14 cellular contexts compared by ENCODE assay signal in genomic region chr3:46349484-46350261, GRCh38. TPM values are rescaled to one million over a fixed set of nuclear protein-coding genes. Genes with fewer than 3 reads are reported as not detected.
DNase-seq lines count a peak whose midpoint lies in the region; ATAC-seq and TF ChIP-seq lines count a peak whose summit lies in the region.
"Had no signal": no experiment of that assay in that cellular context is flagged by ENCODE, and none has a peak within 500 bp of the region (broad histone marks: within the 10 kb centered on the region; RNA-seq: fewer than 3 reads in every experiment).

No MANE protein-coding gene starts in this region.

- H3K27ac Mint-ChIP-seq in CD4-positive, alpha-beta memory T cell: peak overlapping the region; percentile 65 to 91 (median 88)
- peak overlapping the region; percentile 96 for H3K27ac Mint-ChIP-seq in activated CD4-positive, alpha-beta memory T cell treated with anti-CD3 and anti-CD28 coated beads, Interleukin-2, amount 10 ng/mL, durations not matched to agents 7 days and 5 days
- H3K27ac Mint-ChIP-seq: brain had no signal

- H3K4me1 Mint-ChIP-seq in CD4-positive, alpha-beta memory T cell: peaks cover 49 to 78% (median 69%) of the 10 kb centered on the region in 4 donors
- H3K4me1 Mint-ChIP-seq in activated CD4-positive, alpha-beta memory T cell treated with anti-CD3 and anti-CD28 coated beads, Interleukin-2, amount 10 ng/mL, durations not matched to agents 7 days and 5 days: peaks cover 77% of the 10 kb centered on the region
- H3K4me1 Mint-ChIP-seq: brain, neural crest cell had no signal

- H3K4me3 Mint-ChIP-seq in CD4-positive, alpha-beta memory T cell: peak overlapping the region; percentile 53 to 82 (median 71)
- peak overlapping the region; percentile 49 for H3K4me3 Mint-ChIP-seq in activated CD4-positive, alpha-beta memory T cell treated with anti-CD3 and anti-CD28 coated beads, Interleukin-2, amount 10 ng/mL, durations not matched to agents 7 days and 5 days
- H3K4me3 Mint-ChIP-seq: brain, neural crest cell had no signal

- no peaks in the 10 kb centered on the region for H4K20me1 ChIP-seq in PC-9 (ENCODE audit: insufficient read depth)

- no peaks in the 10 kb centered on the region for H3K27me3 ChIP-seq in CD4-positive, alpha-beta memory T cell (ENCODE audit: insufficient read depth, low read length)
- H3K27me3 ChIP-seq in PC-9 (ENCODE audit: insufficient read depth, low read depth) (no peaks in the 10 kb centered on the region), ascending aorta (no peaks in the 10 kb centered on the region)

- H2AFZ ChIP-seq in PC-9: no peak overlapping the region

- POLR2A ChIA-PET in CD4-positive, alpha-beta memory T cell (lab: Charles Lee; ENCODE audit: partially characterized antibody): interaction anchor here (0.8 to 9.7 kb wide), 7 partner anchors 10 to 73 kb away, joined by 3 to 109 read pairs (median 3); partner anchors contain the start of gene CCR5
- POLR2A ChIA-PET in activated CD4-positive, alpha-beta memory T cell treated with anti-CD3 and anti-CD28 coated beads, Interleukin-2, amount 10 ng/mL, durations not matched to agents 7 days and 5 days (lab: Charles Lee): interaction anchor here (0.7 to 10.8 kb wide), 15 partner anchors 9 to 135 kb away, joined by 3 to 414 read pairs (median 5); partner anchors contain the start of gene CCR5
- POLR2A ChIA-PET in PC-9 (lab: Charles Lee; ENCODE audit: unreplicated experiment): no interaction called here

- peaks cover 70% of the 10 kb centered on the region for H3K4me1 ChIP-seq in CD4-positive, alpha-beta memory T cell (ENCODE audit: insufficient read depth, low read length)
- H3K4me1 ChIP-seq in PC-9 (replicated peaks; ENCODE audit: insufficient read depth): 0 out of 2 replicates have a peak, but pooled peaks cover 14% of the 10 kb centered on the region
- H3K4me1 ChIP-seq in ascending aorta: no peaks in the 10 kb centered on the region

- CTCF ChIA-PET in CD4-positive, alpha-beta memory T cell (lab: Charles Lee; ENCODE audit: partially characterized antibody): interaction anchor here (0.8 to 9.4 kb wide), 6 partner anchors 10 to 73 kb away, joined by 3 to 91 read pairs (median 4); partner anchors contain the start of gene CCR5
- CTCF ChIA-PET in activated CD4-positive, alpha-beta memory T cell treated with anti-CD3 and anti-CD28 coated beads, Interleukin-2, amount 10 ng/mL, durations not matched to agents 7 days and 5 days (lab: Charles Lee): interaction anchor here (0.6 to 10.8 kb wide), 10 partner anchors 18 to 723 kb away, joined by 3 to 130 read pairs (median 3); partner anchors contain the start of gene CCR5
- CTCF ChIA-PET in PC-9 (lab: Charles Lee): no interaction called here

- TF ChIP-seq CTCF in PC-9 (conservative IDR thresholded peaks at IDR 0.05): no peak
- TF ChIP-seq CTCF in ascending aorta (IDR thresholded peaks at IDR 0.05): no peak

- H3F3A ChIP-seq in PC-9 (ENCODE audit: insufficient read depth, low read depth): no peaks in the 10 kb centered on the region

- no peaks in the 10 kb centered on the region for H3K9me3 ChIP-seq in CD4-positive, alpha-beta memory T cell (ENCODE audit: control insufficient read depth in 1 of 2, low read length in 2 of 2)
- H3K9me3 ChIP-seq in PC-9 (ENCODE audit: insufficient read depth, low read depth) (no peaks in the 10 kb centered on the region; the same call in 1 of the 2 replicates), ascending aorta (no peaks in the 10 kb centered on the region)

- ATAC-seq in GM19455 (IDR thresholded peaks at IDR 0.05; ENCODE audit: unreplicated experiment) (peak; percentile 83), HG03378 (IDR thresholded peaks at IDR 0.05; ENCODE audit: unreplicated experiment) (peak; percentile 67)

- no peaks in the 10 kb centered on the region for H3K36me3 ChIP-seq in CD4-positive, alpha-beta memory T cell (ENCODE audit: insufficient read depth, low read length)
- no peaks in the 10 kb centered on the region for H3K36me3 ChIP-seq in PC-9 (ENCODE audit: low read depth)
- no peaks in the 10 kb centered on the region for H3K36me3 ChIP-seq in ascending aorta

- BruUV-seq in PC-9 (replicated peaks; lab: Mats Ljungman, UMichigan): no TSS peak

- H3K9me2 ChIP-seq in PC-9 (ENCODE audit: insufficient read depth): no peaks in the 10 kb centered on the region

- H3K79me2 ChIP-seq in PC-9 (ENCODE audit: low read depth): no peaks in the 10 kb centered on the region

- H3K4me3 ChIP-seq in CD4-positive, alpha-beta memory T cell (ENCODE audit: low read length in 2 of 2): no peak overlapping the region
- no peak overlapping the region for H3K4me3 ChIP-seq in PC-9
- no peak overlapping the region for H3K4me3 ChIP-seq in ascending aorta

- H3K9me3 Mint-ChIP-seq in CD4-positive, alpha-beta memory T cell: peaks cover 0 to 15% (median under 1%) of the 10 kb centered on the region in 8 donors
- peaks cover 13% of the 10 kb centered on the region for H3K9me3 Mint-ChIP-seq in activated CD4-positive, alpha-beta memory T cell treated with anti-CD3 and anti-CD28 coated beads, Interleukin-2, amount 10 ng/mL, durations not matched to agents 7 days and 5 days
- H3K9me3 Mint-ChIP-seq: brain had no signal

- peaks cover 0 to 7% of the 10 kb centered on the region in 2 donors for H3K36me3 Mint-ChIP-seq in CD4-positive, alpha-beta memory T cell
- peaks cover 55% of the 10 kb centered on the region for H3K36me3 Mint-ChIP-seq in activated CD4-positive, alpha-beta memory T cell treated with anti-CD3 and anti-CD28 coated beads, Interleukin-2, amount 10 ng/mL, durations not matched to agents 7 days and 5 days (ENCODE audit: low read depth)
- H3K36me3 Mint-ChIP-seq: brain had no signal

- intact Hi-C loops in CD4-positive, alpha-beta memory T cell (cut with micrococcal nuclease): loop anchor here (1.0 to 2.0 kb wide), 2 partner anchors 10 to 19 kb away; no protein-coding TSS in a partner anchor
- intact Hi-C loops in PC-9 (cut with micrococcal nuclease; ENCODE audit: unreplicated experiment): no loop called here
- intact Hi-C loops in ascending aorta (cut with DNase I): no loop called here

- H3K27ac ChIP-seq in CD4-positive, alpha-beta memory T cell (ENCODE audit: low read depth, low read length): peak overlapping the region; percentile 10
- no peak overlapping the region for H3K27ac ChIP-seq in PC-9
- H3K27ac ChIP-seq in ascending aorta: no peak overlapping the region

- DNase-seq in CD4-positive, alpha-beta memory T cell: peak; percentile 37 to 57 (median 54)
- DNase-seq in activated CD4-positive, alpha-beta memory T cell treated with anti-CD3 and anti-CD28 coated beads, Interleukin-2, amount 10 ng/mL, durations not matched to agents 7 days and 5 days: no peak
- DNase-seq in PC-9: no peak
- no peak for DNase-seq in COLO668 (lab: John Stamatoyannopoulos, UW; ENCODE audit: unreplicated experiment)
- no peak for DNase-seq in ascending aorta (ENCODE audit: low spot score in 2 of 2)
- no peak for DNase-seq in Ammon's horn (ENCODE audit: low spot score)
- DNase-seq: Calu3, glutamatergic neuron, HCEC 1CT, NCI-H187 had no signal

- H3K4me2 ChIP-seq in PC-9: no peak overlapping the region

- H3K27me3 Mint-ChIP-seq in CD4-positive, alpha-beta memory T cell: no peaks in the 10 kb centered on the region
- peaks cover 15% of the 10 kb centered on the region for H3K27me3 Mint-ChIP-seq in activated CD4-positive, alpha-beta memory T cell treated with anti-CD3 and anti-CD28 coated beads, Interleukin-2, amount 10 ng/mL, durations not matched to agents 7 days and 5 days

RNA-seq across cellular contexts. Expression of gene CCR2, which starts 4.2 kb away (rescaled TPM):
- total RNA-seq in CD4-positive, alpha-beta memory T cell: 10 to 100 TPM; 16.3 to 18.4 TPM
- 10 to 100 TPM; 39.7 to 64.7 TPM for polyA plus RNA-seq in CD4-positive, alpha-beta memory T cell
- 100 to 1,000 TPM; 167 to 174 TPM for total RNA-seq in activated CD4-positive, alpha-beta memory T cell treated with anti-CD3 and anti-CD28 coated beads, Interleukin-2, amount 10 ng/mL, durations not matched to agents 7 days and 5 days
- total RNA-seq in PC-9 (2021): not detected in 2 replicates
- 0.11 TPM for total RNA-seq in ascending aorta
- total RNA-seq: Calu3, neural crest cell had no signal

RNA-seq across cellular contexts. Expression of gene CCR5, which starts 21.1 kb away (rescaled TPM):
- 1 to 10 TPM; 6.8 to 6.9 TPM for total RNA-seq in CD4-positive, alpha-beta memory T cell
- polyA plus RNA-seq in CD4-positive, alpha-beta memory T cell: 1 to 10 TPM in 1 of 2 donors, under 1 TPM in 1; 0.59 to 5.5 TPM
- total RNA-seq in activated CD4-positive, alpha-beta memory T cell treated with anti-CD3 and anti-CD28 coated beads, Interleukin-2, amount 10 ng/mL, durations not matched to agents 7 days and 5 days: 10 to 100 TPM; 80.2 to 85.3 TPM
- total RNA-seq in PC-9 (2021): not detected in 2 replicates
- total RNA-seq in ascending aorta: not detected
- total RNA-seq: Calu3, neural crest cell had no signal

RNA-seq across cellular contexts. Expression of gene CCRL2, which starts 57.4 kb away (rescaled TPM):
- 1 to 10 TPM in 1 of 2 experiments, under 1 TPM in 1; 0.58 to 1.8 TPM for total RNA-seq in CD4-positive, alpha-beta memory T cell
- under 1 TPM; 0.39 to 0.98 TPM for polyA plus RNA-seq in CD4-positive, alpha-beta memory T cell
- 1 to 10 TPM; 5.4 to 6.2 TPM for total RNA-seq in activated CD4-positive, alpha-beta memory T cell treated with anti-CD3 and anti-CD28 coated beads, Interleukin-2, amount 10 ng/mL, durations not matched to agents 7 days and 5 days
- total RNA-seq in PC-9 (2021): 1.2 TPM in 2 replicates
- not detected for total RNA-seq in ascending aorta
- total RNA-seq: Calu3, neural crest cell had no signal

Comparison
In these comparisons a context has a peak if more than half of its experiments do, and no peak if none do; other contexts are left out.
1. DNase-seq: peak in CD4-positive, alpha-beta memory T cell (5 of 5); none in activated CD4-positive, alpha-beta memory T cell treated with anti-CD3 and anti-CD28 coated beads, Interleukin-2, amount 10 ng/mL, durations not matched to agents 7 days and 5 days (single experiment), PC-9 (0 of 2), COLO668 (single experiment), ascending aorta (0 of 2) and Ammon's horn (single experiment).
2. RNA of gene CCR2, which starts 4.2 kb away (total RNA-seq): 167 to 174 TPM in activated CD4-positive, alpha-beta memory T cell treated with anti-CD3 and anti-CD28 coated beads, Interleukin-2, amount 10 ng/mL, durations not matched to agents 7 days and 5 days and 16.3 to 18.4 TPM in CD4-positive, alpha-beta memory T cell; 0.11 TPM in ascending aorta (single experiment) and not detected in PC-9; every median in the first group is over 10 times any median in the second.
3. RNA of gene CCR5, which starts 21.1 kb away (total RNA-seq): 80.2 to 85.3 TPM in activated CD4-positive, alpha-beta memory T cell treated with anti-CD3 and anti-CD28 coated beads, Interleukin-2, amount 10 ng/mL, durations not matched to agents 7 days and 5 days; 6.8 to 6.9 TPM in CD4-positive, alpha-beta memory T cell, not detected in PC-9 and not detected in ascending aorta (single experiment); every median in the first group is over 10 times any median in the second.